13 cellular contexts compared by ENCODE assay signal in genomic region chr3:133570937-133571320, GRCh38. TPM values are rescaled to one million over a fixed set of nuclear protein-coding genes. Genes with fewer than 3 reads are reported as not detected.
DNase-seq lines count a peak whose midpoint lies in the region; ATAC-seq and TF ChIP-seq lines count a peak whose summit lies in the region.
"Had no signal": no experiment of that assay in that cellular context is flagged by ENCODE, and none has a peak within 500 bp of the region (broad histone marks: within the 10 kb centered on the region; RNA-seq: fewer than 3 reads in every experiment).

No MANE protein-coding gene starts in this region.

- intact Hi-C loops in Right ventricle myocardium superior (cut with DNase I) (loop anchor here (10.0 kb wide), 1 partner anchor 106 kb away; no protein-coding TSS in a partner anchor), tibial artery (cut with DNase I; ENCODE audit: low total_unique reads) (loop anchor here (10.0 kb wide), 1 partner anchor 846 kb away; the partner anchor contains the start of gene NPHP3)
- intact Hi-C loops in activated CD4-positive, alpha-beta T cell treated with anti-CD3 and anti-CD28 coated beads, Interleukin-2, amount 10 ng/mL, durations not matched to agents 24 days and 14 days (cut with micrococcal nuclease) = loop anchor here (5.0 kb wide), 2 partner anchors 806 to 916 kb away; partner anchors contain the start of genes ANAPC13 and CEP63

- H3K27me3 Mint-ChIP-seq in brain (peaks cover 6% of the 10 kb centered on the region), mesothelial cell of epicardium (ENCODE audit: low read depth) (no peaks in the 10 kb centered on the region)
- H3K27me3 Mint-ChIP-seq in activated CD4-positive, alpha-beta T cell treated with anti-CD3 and anti-CD28 coated beads, Interleukin-2, amount 10 ng/mL, durations not matched to agents 24 days and 14 days = no peaks in the 10 kb centered on the region

- no peak for TF ChIP-seq CTCF in right atrium auricular region (IDR thresholded peaks at IDR 0.05)
- TF ChIP-seq CTCF in brain (conservative IDR thresholded peaks at IDR 0.05) = no peak
- TF ChIP-seq CTCF in mesothelial cell of epicardium (IDR thresholded peaks at IDR 0.05; ENCODE audit: unreplicated experiment) = no peak
- no peak for TF ChIP-seq CTCF in tibial artery (IDR thresholded peaks at IDR 0.05)

- ATAC-seq in Right ventricle myocardium superior (ENCODE audit: poor library complexity) = no peak
- ATAC-seq in HG03175 (IDR thresholded peaks at IDR 0.05; ENCODE audit: unreplicated experiment) = no peak

- H3K36me3 ChIP-seq in right atrium auricular region = peaks cover 10% of the 10 kb centered on the region
- H3K36me3 ChIP-seq in tibial artery = peaks cover 0 to 2% (median 0%) of the 10 kb centered on the region in 3 donors

- H3K4me3 Mint-ChIP-seq in brain (peak overlapping the region in 1 of 5 experiments; percentile 40), mesothelial cell of epicardium (no peak overlapping the region)
- no peak overlapping the region for H3K4me3 Mint-ChIP-seq in activated CD4-positive, alpha-beta T cell treated with anti-CD3 and anti-CD28 coated beads, Interleukin-2, amount 10 ng/mL, durations not matched to agents 24 days and 14 days

- peak; percentile 44 for DNase-seq in right atrium auricular region (ENCODE audit: low spot score)
- DNase-seq in Right ventricle myocardium superior = no peak
- DNase-seq in mesothelial cell of epicardium (ENCODE audit: low spot score in 2 of 2, unreplicated experiment in 2 of 2) = no peak
- no peak for DNase-seq in tibial artery
- no peak for DNase-seq in NOMO-1 treated with DMSO at 0.1 percent for 48 hours (lab: John Stamatoyannopoulos, UW; ENCODE audit: unreplicated experiment)
- DNase-seq in activated CD4-positive, alpha-beta T cell treated with anti-CD3 and anti-CD28 coated beads, Interleukin-2, amount 10 ng/mL, durations not matched to agents 24 days and 14 days = no peak
- DNase-seq: activated CD8-positive, alpha-beta memory T cell treated with anti-CD3 and anti-CD28 coated beads for 24 hours; central memory CD4-positive, alpha-beta T cell; hypothalamus; NCI-H187; SHP77 had no signal

- H3K36me3 Mint-ChIP-seq in brain (peaks cover 11% of the 10 kb centered on the region), mesothelial cell of epicardium (peaks cover 2% of the 10 kb centered on the region)
- H3K36me3 Mint-ChIP-seq in activated CD4-positive, alpha-beta T cell treated with anti-CD3 and anti-CD28 coated beads, Interleukin-2, amount 10 ng/mL, durations not matched to agents 24 days and 14 days (ENCODE audit: low read depth) = peaks cover 13% of the 10 kb centered on the region

- no peaks in the 10 kb centered on the region for H3K9me3 ChIP-seq in right atrium auricular region
- no peaks in the 10 kb centered on the region for H3K9me3 ChIP-seq in tibial artery

- H3K27ac ChIP-seq in right atrium auricular region (peak overlapping the region in 1 of 2 donors; percentile 64), tibial artery (no peak overlapping the region)

- peaks cover 38% of the 10 kb centered on the region for H3K4me1 Mint-ChIP-seq in brain
- H3K4me1 Mint-ChIP-seq in mesothelial cell of epicardium = peaks cover 39% of the 10 kb centered on the region
- H3K4me1 Mint-ChIP-seq in activated CD4-positive, alpha-beta T cell treated with anti-CD3 and anti-CD28 coated beads, Interleukin-2, amount 10 ng/mL, durations not matched to agents 24 days and 14 days = peaks cover 27% of the 10 kb centered on the region

- H3K9me3 Mint-ChIP-seq in brain = peaks cover 0 to 5% (median 0%) of the 10 kb centered on the region in 5 experiments
- H3K9me3 Mint-ChIP-seq in mesothelial cell of epicardium = no peaks in the 10 kb centered on the region
- H3K9me3 Mint-ChIP-seq in activated CD4-positive, alpha-beta T cell treated with anti-CD3 and anti-CD28 coated beads, Interleukin-2, amount 10 ng/mL, durations not matched to agents 24 days and 14 days = no peaks in the 10 kb centered on the region

- H3K4me3 ChIP-seq in right atrium auricular region = no peak overlapping the region
- H3K4me3 ChIP-seq in tibial artery = no peak overlapping the region

- H3K27ac Mint-ChIP-seq in brain (peak overlapping the region in 3 of 5 experiments; percentile 41 to 88 (median 44)), mesothelial cell of epicardium (peak overlapping the region; percentile 92)
- H3K27ac Mint-ChIP-seq in activated CD4-positive, alpha-beta T cell treated with anti-CD3 and anti-CD28 coated beads, Interleukin-2, amount 10 ng/mL, durations not matched to agents 24 days and 14 days = no peak overlapping the region

- no peaks in the 10 kb centered on the region for H3K27me3 ChIP-seq in right atrium auricular region
- no peaks in the 10 kb centered on the region for H3K27me3 ChIP-seq in tibial artery

- H3K4me1 ChIP-seq in right atrium auricular region (peaks cover 0 to 32% of the 10 kb centered on the region in 2 donors), tibial artery (peaks cover 0 to 40% (median 25%) of the 10 kb centered on the region in 4 donors)

RNA-seq across cellular contexts. Expression of gene CDV3, which starts 2.6 kb away (rescaled TPM):
- total RNA-seq in right atrium auricular region (100 to 1,000 TPM; 108 to 122 TPM), Right ventricle myocardium superior (145 TPM), mesothelial cell of epicardium (127 to 135 TPM (median 132 TPM) in 3 replicates)
- polyA plus RNA-seq in brain (ENCODE audit: insufficient read depth, low read depth, low replicate concordance) = 61.4 TPM
- total RNA-seq in activated CD4-positive, alpha-beta T cell treated with anti-CD3 and anti-CD28 coated beads, Interleukin-2, amount 10 ng/mL, durations not matched to agents 24 days and 14 days = 275 and 281 TPM in 2 replicates
